12 cellular contexts compared by ENCODE assay signal in genomic region chr16:64428463-64428862, GRCh38.
DNase-seq lines count a peak whose midpoint lies in the region; TF ChIP-seq lines count a peak whose summit lies in the region.
"Had no signal": no experiment of that assay in that cellular context is flagged by ENCODE, and none has a peak within 500 bp of the region (broad histone marks: within the 10 kb centered on the region; RNA-seq: fewer than 3 reads in every experiment).

No MANE protein-coding gene starts in this region.

- no peak for TF ChIP-seq CTCF in retinal pigment epithelial cell (conservative IDR thresholded peaks at IDR 0.05; ENCODE audit: low read depth, low read length)
- TF ChIP-seq CTCF in hepatocyte (IDR thresholded peaks at IDR 0.05; ENCODE audit: poor library complexity): no peak

- no peak overlapping the region for H2AFZ ChIP-seq in hepatocyte

- H3K36me3 ChIP-seq in hepatocyte (replicated peaks; ENCODE audit: insufficient read depth, low read depth): no peaks in the 10 kb centered on the region
- H3K36me3 ChIP-seq: heart left ventricle, upper lobe of left lung had no signal

- 72% methylated on average over 1 of the region's 1 CpG for WGBS in hepatocyte (ENCODE audit: low lambda C conversion rate, missing lambda C conversion rate)

- DNase-seq in ELR (ENCODE audit: low read depth) (peak; percentile 69), NCI-H82 (lab: John Stamatoyannopoulos, UW) (peak; percentile 65), dermis microvascular lymphatic vessel endothelial cell (ENCODE audit: low read depth in 2 of 2) (peak; percentile 49 to 85), retinal pigment epithelial cell (ENCODE audit: low read depth) (peak; percentile 69), SK-N-DZ (ENCODE audit: low spot score) (no peak), hepatocyte (ENCODE audit: low spot score) (no peak), NCI-H2029 treated with DMSO at 0.1 percent for 48 hours (lab: John Stamatoyannopoulos, UW) (no peak)
- DNase-seq: activated B cell treated with CpG ODN at 0.5 μM for 24 hours, DMS79, heart left ventricle, psoas muscle, upper lobe of left lung had no signal

- no peaks in the 10 kb centered on the region for H4K20me1 ChIP-seq in hepatocyte (ENCODE audit: insufficient read depth, poor library complexity, severe bottlenecking)

- peaks cover 20% of the 10 kb centered on the region for H3K4me1 ChIP-seq in hepatocyte (ENCODE audit: insufficient read depth)
- H3K4me1 ChIP-seq: heart left ventricle, psoas muscle, upper lobe of left lung had no signal

- H3K9me2 ChIP-seq in hepatocyte (replicated peaks; ENCODE audit: insufficient read depth): no peaks in the 10 kb centered on the region

- no peak overlapping the region for H3K4me2 ChIP-seq in hepatocyte

- no peaks in the 10 kb centered on the region for H3K79me2 ChIP-seq in hepatocyte

- no peaks in the 10 kb centered on the region for H3K9me3 ChIP-seq in hepatocyte (ENCODE audit: low read depth)
- H3K9me3 ChIP-seq: upper lobe of left lung had no signal

- no peaks in the 10 kb centered on the region for H3K27me3 ChIP-seq in hepatocyte
- H3K27me3 ChIP-seq: heart left ventricle, upper lobe of left lung had no signal

- no peak overlapping the region for H3K4me3 ChIP-seq in retinal pigment epithelial cell (ENCODE audit: low read length)
- H3K4me3 ChIP-seq in hepatocyte: no peak overlapping the region
- H3K4me3 ChIP-seq: heart left ventricle, psoas muscle, upper lobe of left lung had no signal

- H3K27ac ChIP-seq in hepatocyte: no peak overlapping the region
- H3K27ac ChIP-seq: heart left ventricle, psoas muscle, upper lobe of left lung had no signal

Comparison
In these comparisons a context has a peak if more than half of its experiments do, and no peak if none do; other contexts are left out.
1. DNase-seq: peak in ELR (single experiment), NCI-H82 (single experiment), dermis microvascular lymphatic vessel endothelial cell (2 of 2) and retinal pigment epithelial cell (single experiment); none in SK-N-DZ (single experiment), hepatocyte (single experiment) and NCI-H2029 treated with DMSO at 0.1 percent for 48 hours (single experiment).